Comparison of ENCODE assay signal across 1 cellular context in the genomic region with DNA sequence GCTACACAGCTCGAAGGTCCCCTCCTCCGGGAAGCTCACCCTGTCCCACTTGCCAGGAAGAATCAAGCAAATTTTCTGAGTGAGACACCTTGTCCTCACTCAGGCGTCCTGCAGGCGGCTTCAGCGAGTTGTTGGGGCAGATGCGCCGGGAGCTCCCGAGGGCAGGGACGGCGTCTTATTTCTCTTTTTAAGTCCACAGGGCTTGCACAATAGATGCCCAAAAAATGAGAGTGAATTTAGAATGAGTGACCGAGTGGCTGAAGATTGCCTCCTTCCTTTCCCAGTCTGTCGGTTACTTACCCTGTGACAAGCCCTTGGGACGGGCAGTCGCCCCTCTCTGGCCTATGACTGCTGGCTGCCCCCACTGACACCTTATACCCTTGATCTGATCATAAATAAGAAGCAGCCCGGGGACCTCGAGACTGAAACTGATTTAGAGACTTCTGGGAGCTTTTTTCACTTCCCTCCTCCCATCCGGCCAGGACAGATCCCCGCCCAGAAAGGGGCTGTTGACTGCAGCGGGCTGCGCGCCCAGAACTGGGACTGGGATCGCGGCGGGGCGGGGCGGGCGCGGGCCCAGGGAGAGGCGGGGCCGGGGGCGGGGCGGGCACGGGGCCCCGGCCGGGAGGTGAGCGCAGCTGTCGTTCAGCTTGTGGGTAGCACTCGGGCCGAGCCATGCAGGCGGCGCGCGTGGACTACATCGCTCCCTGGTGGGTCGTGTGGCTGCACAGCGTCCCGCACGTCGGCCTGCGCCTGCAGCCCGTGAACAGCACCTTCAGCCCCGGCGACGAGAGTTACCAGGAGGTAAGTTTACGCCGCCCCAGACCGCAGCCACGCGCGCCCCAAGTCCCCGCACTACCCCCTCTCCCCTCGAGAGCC.
A peak's percentile ranks its signal among the peaks of the same experiment; 100 is the strongest.
TF ChIP-seq lines count a peak whose summit lies in the region.

A gene with protein sequence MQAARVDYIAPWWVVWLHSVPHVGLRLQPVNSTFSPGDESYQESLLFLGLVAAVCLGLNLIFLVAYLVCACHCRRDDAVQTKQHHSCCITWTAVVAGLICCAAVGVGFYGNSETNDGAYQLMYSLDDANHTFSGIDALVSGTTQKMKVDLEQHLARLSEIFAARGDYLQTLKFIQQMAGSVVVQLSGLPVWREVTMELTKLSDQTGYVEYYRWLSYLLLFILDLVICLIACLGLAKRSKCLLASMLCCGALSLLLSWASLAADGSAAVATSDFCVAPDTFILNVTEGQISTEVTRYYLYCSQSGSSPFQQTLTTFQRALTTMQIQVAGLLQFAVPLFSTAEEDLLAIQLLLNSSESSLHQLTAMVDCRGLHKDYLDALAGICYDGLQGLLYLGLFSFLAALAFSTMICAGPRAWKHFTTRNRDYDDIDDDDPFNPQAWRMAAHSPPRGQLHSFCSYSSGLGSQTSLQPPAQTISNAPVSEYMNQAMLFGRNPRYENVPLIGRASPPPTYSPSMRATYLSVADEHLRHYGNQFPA (plus strand): TSS at position 659 of the 879 bp plus-strand sequence. CDS start 17 bp downstream, at position 676.

TF ChIP-seq in H1, 55 proteins besides CTCF, POLR2A, EP300 and RAD21:
- TF ChIP-seq CHD2 (IDR thresholded peaks at IDR 0.05; ENCODE audit: low read length) (no peak), KDM4A (IDR thresholded peaks at IDR 0.05; ENCODE audit: low read depth, low read length, severe bottlenecking) (peak; percentile 52), SP1 (IDR thresholded peaks at IDR 0.05; ENCODE audit: low read depth, low read length) (peak; percentile 63; the same call in 1 of the 2 replicates), HDAC2 (IDR thresholded peaks at IDR 0.05; ENCODE audit: borderline replicate concordance in 1 of 2, low read depth in 2 of 2, low read length in 2 of 2) (peak in 1 of 2 experiments; percentile 22; a peak in 1 of 4 replicates), SRF (IDR thresholded peaks at IDR 0.05; ENCODE audit: low read depth, low read length) (0 out of 2 replicates have a peak, but pooled peaks have one; percentile 5), CREB1 (IDR thresholded peaks at IDR 0.05) (0 out of 2 replicates have a peak, but pooled peaks have one; percentile 18), NANOG (IDR thresholded peaks at IDR 0.05; ENCODE audit: insufficient read depth, low read depth, low read length, poor library complexity, severe bottlenecking) (no peak), SP4 (IDR thresholded peaks at IDR 0.05; ENCODE audit: low read length) (peak; percentile 95), SIN3A (conservative IDR thresholded peaks at IDR 0.05 in 1 of 2, IDR thresholded peaks at IDR 0.05 in 1 of 2; ENCODE audit: low read depth in 1 of 2, low read length in 2 of 2) (0 out of 4 replicates have a peak, but pooled peaks of 1 of the 2 experiments have one; percentile 53), RBBP5 (IDR thresholded peaks at IDR 0.05; ENCODE audit: borderline replicate concordance, low read depth, low read length) (0 out of 2 replicates have a peak, but pooled peaks have one; percentile 29)
- TF ChIP-seq, protein P1, sequence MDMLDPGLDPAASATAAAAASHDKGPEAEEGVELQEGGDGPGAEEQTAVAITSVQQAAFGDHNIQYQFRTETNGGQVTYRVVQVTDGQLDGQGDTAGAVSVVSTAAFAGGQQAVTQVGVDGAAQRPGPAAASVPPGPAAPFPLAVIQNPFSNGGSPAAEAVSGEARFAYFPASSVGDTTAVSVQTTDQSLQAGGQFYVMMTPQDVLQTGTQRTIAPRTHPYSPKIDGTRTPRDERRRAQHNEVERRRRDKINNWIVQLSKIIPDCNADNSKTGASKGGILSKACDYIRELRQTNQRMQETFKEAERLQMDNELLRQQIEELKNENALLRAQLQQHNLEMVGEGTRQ (IDR thresholded peaks at IDR 0.05; ENCODE audit: low read length) = no peak
TF ChIP-seq in H1: peak in this region for 8.
